1 cellular context compared by ENCODE assay signal in genomic region chr13:50826035-50826434, GRCh38.
TF ChIP-seq lines count a peak whose summit lies in the region.

No MANE protein-coding gene starts in this region.

TF ChIP-seq in H1, 55 proteins besides CTCF, POLR2A, EP300 and RAD21 (continued from another document):
- TF ChIP-seq RXRA (IDR thresholded peaks at IDR 0.05; ENCODE audit: insufficient read depth, low read depth, low read length) = no peak
- TF ChIP-seq KDM1A (IDR thresholded peaks at IDR 0.05; ENCODE audit: borderline replicate concordance, low read length) = no peak
